In the genomic region with DNA sequence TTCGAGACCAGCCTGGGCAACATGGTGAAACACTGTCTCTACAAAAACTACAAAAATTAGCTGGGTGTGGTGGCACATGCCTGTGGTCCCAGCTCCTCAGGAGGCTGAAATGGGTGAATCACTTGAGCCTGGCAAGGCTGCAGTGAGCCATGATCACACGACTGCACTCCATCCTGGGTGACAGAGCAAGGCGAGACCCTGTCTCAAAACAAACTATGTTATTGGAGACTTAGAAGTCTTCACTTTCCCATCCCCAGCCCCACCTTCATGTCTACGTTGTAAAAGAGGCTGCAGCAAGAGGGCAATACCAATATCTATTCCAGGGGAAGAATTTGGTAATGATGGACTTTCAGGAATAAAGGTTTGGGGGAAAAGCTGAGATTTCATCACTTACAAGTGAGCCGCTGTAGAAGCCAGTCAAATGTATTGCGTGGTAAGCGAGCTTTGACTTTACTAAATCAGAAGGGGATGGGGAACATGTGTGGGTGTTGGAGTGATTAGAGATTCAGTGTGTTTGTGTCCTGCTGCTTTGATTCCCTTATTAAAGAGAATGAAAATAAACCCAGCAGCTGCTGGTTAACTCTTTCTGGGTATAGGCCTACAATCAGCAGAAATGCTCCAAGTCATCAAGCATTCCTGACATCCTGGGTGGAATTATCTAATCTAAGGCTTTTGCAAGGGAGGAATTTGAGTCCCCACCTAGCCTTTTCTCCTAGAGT, we compare ENCODE assay signal across 13 cellular contexts. TPM values are rescaled to one million over a fixed set of nuclear protein-coding genes. Genes with fewer than 3 reads are reported as not detected.
DNase-seq lines count a peak whose midpoint lies in the region; ATAC-seq and TF ChIP-seq lines count a peak whose summit lies in the region.
"Had no signal": no experiment of that assay in that cellular context is flagged by ENCODE, and none has a peak within 500 bp of the region (broad histone marks: within the 10 kb centered on the region; RNA-seq: fewer than 3 reads in every experiment).

No MANE protein-coding gene starts in this region.

- H3K27ac Mint-ChIP-seq in activated CD8-positive, alpha-beta T cell treated with anti-CD3 and anti-CD28 coated beads for 36 hours: peak overlapping the region; percentile 10
- H3K27ac Mint-ChIP-seq in activated CD8-positive, alpha-beta T cell treated with anti-CD3 and anti-CD28 coated beads, Interleukin-2, amount 10 ng/mL, durations not matched to agents 7 days and 5 days: no peak overlapping the region
- H3K27ac Mint-ChIP-seq in neural progenitor cell: no peak overlapping the region

- H3K4me1 ChIP-seq in spleen (peaks cover 18 to 90% (median 50%) of the 10 kb centered on the region in 6 donors), neural progenitor cell (no peaks in the 10 kb centered on the region)
- H3K4me1 ChIP-seq: SJCRH30 had no signal

- no peak overlapping the region for H2AFZ ChIP-seq in neural progenitor cell (replicated peaks)

- H3K36me3 Mint-ChIP-seq in activated CD8-positive, alpha-beta T cell treated with anti-CD3 and anti-CD28 coated beads for 36 hours (ENCODE audit: low read depth): peaks cover 11% of the 10 kb centered on the region
- H3K36me3 Mint-ChIP-seq in activated CD8-positive, alpha-beta T cell treated with anti-CD3 and anti-CD28 coated beads, Interleukin-2, amount 10 ng/mL, durations not matched to agents 7 days and 5 days (ENCODE audit: low read depth): peaks cover 46% of the 10 kb centered on the region
- H3K36me3 Mint-ChIP-seq in neural progenitor cell: no peaks in the 10 kb centered on the region

- H3K36me3 ChIP-seq in spleen (peaks cover 0 to 2% (median 0%) of the 10 kb centered on the region in 6 donors), neural progenitor cell (no peaks in the 10 kb centered on the region)
- H3K36me3 ChIP-seq: SJCRH30 had no signal

- peak overlapping the region in 6 of 8 donors; percentile 25 to 67 (median 42) for H3K27ac ChIP-seq in spleen
- no peak overlapping the region for H3K27ac ChIP-seq in neural progenitor cell
- H3K27ac ChIP-seq: 22Rv1, SJCRH30 had no signal

- POLR2A ChIA-PET in activated CD8-positive, alpha-beta T cell treated with anti-CD3 and anti-CD28 coated beads for 36 hours (lab: Charles Lee): interaction anchor here (0.5 to 1.4 kb wide), 5 partner anchors 12 to 155 kb away, joined by 3 to 5 read pairs (median 3); no protein-coding TSS in a partner anchor
- POLR2A ChIA-PET in activated CD8-positive, alpha-beta T cell treated with anti-CD3 and anti-CD28 coated beads, Interleukin-2, amount 10 ng/mL, durations not matched to agents 7 days and 5 days (lab: Charles Lee): interaction anchor here (1.7 kb wide), 1 partner anchor 12 kb away, joined by 7 read pairs; no protein-coding TSS in a partner anchor

- H3K4me2 ChIP-seq in neural progenitor cell: no peak overlapping the region

- no peak for TF ChIP-seq POLR2A in spleen (IDR thresholded peaks at IDR 0.05)

- 78 to 83% (median 80%) methylated on average over 7 of the region's 7 CpGs for WGBS in spleen, 5 donors

- H3K4me3 Mint-ChIP-seq in activated CD8-positive, alpha-beta T cell treated with anti-CD3 and anti-CD28 coated beads for 36 hours: no peak overlapping the region
- no peak overlapping the region for H3K4me3 Mint-ChIP-seq in activated CD8-positive, alpha-beta T cell treated with anti-CD3 and anti-CD28 coated beads, Interleukin-2, amount 10 ng/mL, durations not matched to agents 7 days and 5 days
- H3K4me3 Mint-ChIP-seq in neural progenitor cell: no peak overlapping the region

- H3K9me3 Mint-ChIP-seq in activated CD8-positive, alpha-beta T cell treated with anti-CD3 and anti-CD28 coated beads for 36 hours: no peaks in the 10 kb centered on the region
- H3K9me3 Mint-ChIP-seq in activated CD8-positive, alpha-beta T cell treated with anti-CD3 and anti-CD28 coated beads, Interleukin-2, amount 10 ng/mL, durations not matched to agents 7 days and 5 days (ENCODE audit: insufficient read depth): no peaks in the 10 kb centered on the region
- peaks cover 2% of the 10 kb centered on the region for H3K9me3 Mint-ChIP-seq in neural progenitor cell

- H3K27me3 Mint-ChIP-seq in activated CD8-positive, alpha-beta T cell treated with anti-CD3 and anti-CD28 coated beads for 36 hours: no peaks in the 10 kb centered on the region
- no peaks in the 10 kb centered on the region for H3K27me3 Mint-ChIP-seq in activated CD8-positive, alpha-beta T cell treated with anti-CD3 and anti-CD28 coated beads, Interleukin-2, amount 10 ng/mL, durations not matched to agents 7 days and 5 days (ENCODE audit: low read depth)
- H3K27me3 Mint-ChIP-seq in neural progenitor cell (ENCODE audit: insufficient read depth, low read depth): peaks cover 3% of the 10 kb centered on the region

- no peaks in the 10 kb centered on the region for H3K27me3 ChIP-seq in spleen (replicated peaks in 1 of 7)
- no peaks in the 10 kb centered on the region for H3K27me3 ChIP-seq in neural progenitor cell
- H3K27me3 ChIP-seq: SJCRH30 had no signal

- H4K20me1 ChIP-seq in neural progenitor cell (ENCODE audit: low read depth): no peaks in the 10 kb centered on the region

- no peak for ATAC-seq in activated CD8-positive, alpha-beta T cell treated with anti-CD3 and anti-CD28 coated beads for 36 hours
- no peak for ATAC-seq in activated CD8-positive, alpha-beta T cell treated with anti-CD3 and anti-CD28 coated beads, Interleukin-2, amount 10 ng/mL, durations not matched to agents 7 days and 5 days
- ATAC-seq in HG02642 (IDR thresholded peaks at IDR 0.05; ENCODE audit: poor library complexity, unreplicated experiment) (no peak), GM18907 (IDR thresholded peaks at IDR 0.05; ENCODE audit: unreplicated experiment) (no peak)

- H3F3A ChIP-seq in neural progenitor cell (ENCODE audit: low read depth): no peaks in the 10 kb centered on the region

- H3K9ac ChIP-seq in neural progenitor cell: no peak overlapping the region

- intact Hi-C loops in activated CD8-positive, alpha-beta T cell treated with anti-CD3 and anti-CD28 coated beads for 36 hours (cut with micrococcal nuclease): no loop called here
- intact Hi-C loops in spleen (cut with DNase I; ENCODE audit: low total_unique reads): no loop called here

- no peak for TF ChIP-seq CTCF in activated CD8-positive, alpha-beta T cell treated with anti-CD3 and anti-CD28 coated beads for 36 hours (IDR thresholded peaks at IDR 0.05)
- TF ChIP-seq CTCF in spleen (IDR thresholded peaks at IDR 0.05 in 8 of 11, conservative IDR thresholded peaks at IDR 0.05 in 3 of 11) (no peak), neural progenitor cell (IDR thresholded peaks at IDR 0.05) (no peak)

- H3K9me3 ChIP-seq in spleen (no peaks in the 10 kb centered on the region), neural progenitor cell (ENCODE audit: low read depth) (no peaks in the 10 kb centered on the region)
- H3K9me3 ChIP-seq: SJCRH30 had no signal

- no peak for DNase-seq in activated CD8-positive, alpha-beta T cell treated with anti-CD3 and anti-CD28 coated beads for 36 hours
- DNase-seq in activated CD8-positive, alpha-beta T cell treated with anti-CD3 and anti-CD28 coated beads, Interleukin-2, amount 10 ng/mL, durations not matched to agents 7 days and 5 days: no peak
- DNase-seq in SW480 (ENCODE audit: low spot score) (peak; percentile 21), fibroblast of peridontal ligament (ENCODE audit: extremely low read depth) (peak; percentile 76), spleen (no peak), neural progenitor cell (ENCODE audit: low spot score) (no peak)
- DNase-seq: activated CD4-positive, alpha-beta T cell treated with anti-CD3 and anti-CD28 coated beads for 48 hours; NCI-H526 treated with DMSO at 0.1 percent for 48 hours; SJCRH30; stimulated activated CD8-positive, alpha-beta memory T cell treated with anti-CD3 and anti-CD28 coated beads, Interleukin-4, amount 100 ng/mL, for 48 hours had no signal

- H3K4me1 Mint-ChIP-seq in activated CD8-positive, alpha-beta T cell treated with anti-CD3 and anti-CD28 coated beads for 36 hours (ENCODE audit: low read depth): peaks cover 53% of the 10 kb centered on the region
- H3K4me1 Mint-ChIP-seq in activated CD8-positive, alpha-beta T cell treated with anti-CD3 and anti-CD28 coated beads, Interleukin-2, amount 10 ng/mL, durations not matched to agents 7 days and 5 days (ENCODE audit: low read depth): peaks cover 68% of the 10 kb centered on the region
- peaks cover 20% of the 10 kb centered on the region for H3K4me1 Mint-ChIP-seq in neural progenitor cell

- H3K79me2 ChIP-seq in neural progenitor cell (ENCODE audit: low read depth): no peaks in the 10 kb centered on the region

- CTCF ChIA-PET in activated CD8-positive, alpha-beta T cell treated with anti-CD3 and anti-CD28 coated beads for 36 hours (lab: Charles Lee): interaction anchor here (0.7 to 1.7 kb wide), 6 partner anchors 9 to 80 kb away, joined by 3 to 5 read pairs (median 3); no protein-coding TSS in a partner anchor
- CTCF ChIA-PET in activated CD8-positive, alpha-beta T cell treated with anti-CD3 and anti-CD28 coated beads, Interleukin-2, amount 10 ng/mL, durations not matched to agents 7 days and 5 days (lab: Charles Lee): interaction anchor here (1.0 to 3.6 kb wide), 5 partner anchors 18 to 145 kb away, joined by 3 to 10 read pairs (median 4); a partner anchor contains a TSS

- no peak overlapping the region for H3K4me3 ChIP-seq in spleen
- H3K4me3 ChIP-seq in neural progenitor cell: no peak overlapping the region
- H3K4me3 ChIP-seq: SJCRH30 had no signal

RNA-seq across cellular contexts. Expression of a gene that starts 53.7 kb away (rescaled TPM):
- total RNA-seq in activated CD8-positive, alpha-beta T cell treated with anti-CD3 and anti-CD28 coated beads for 36 hours: 10 to 100 TPM; 36.1 to 40.6 TPM
- total RNA-seq in activated CD8-positive, alpha-beta T cell treated with anti-CD3 and anti-CD28 coated beads, Interleukin-2, amount 10 ng/mL, durations not matched to agents 7 days and 5 days: 10 to 100 TPM; 66.6 to 75.0 TPM
- total RNA-seq in spleen (100 to 1,000 TPM in 4 of 7 donors, 10 to 100 TPM in 3; 68.2 to 190 (median 156) TPM), neural progenitor cell (ENCODE audit: low replicate concordance) (2.0 and 5.5 TPM in 2 replicates)
- polyA plus RNA-seq in spleen: 10 to 100 TPM in 1 of 3 donors, 1 to 10 TPM in 2; 4.4 to 17.8 (median 6.7) TPM

Comparison
In these comparisons a context has a peak if more than half of its experiments do, and no peak if none do; other contexts are left out.
1. DNase-seq: peak in SW480 (single experiment) and fibroblast of peridontal ligament (single experiment); none in activated CD8-positive, alpha-beta T cell treated with anti-CD3 and anti-CD28 coated beads for 36 hours (single experiment), activated CD8-positive, alpha-beta T cell treated with anti-CD3 and anti-CD28 coated beads, Interleukin-2, amount 10 ng/mL, durations not matched to agents 7 days and 5 days (single experiment), spleen (single experiment) and neural progenitor cell (single experiment).